ENCODE assay signal across 21 cellular contexts in the genomic region with DNA sequence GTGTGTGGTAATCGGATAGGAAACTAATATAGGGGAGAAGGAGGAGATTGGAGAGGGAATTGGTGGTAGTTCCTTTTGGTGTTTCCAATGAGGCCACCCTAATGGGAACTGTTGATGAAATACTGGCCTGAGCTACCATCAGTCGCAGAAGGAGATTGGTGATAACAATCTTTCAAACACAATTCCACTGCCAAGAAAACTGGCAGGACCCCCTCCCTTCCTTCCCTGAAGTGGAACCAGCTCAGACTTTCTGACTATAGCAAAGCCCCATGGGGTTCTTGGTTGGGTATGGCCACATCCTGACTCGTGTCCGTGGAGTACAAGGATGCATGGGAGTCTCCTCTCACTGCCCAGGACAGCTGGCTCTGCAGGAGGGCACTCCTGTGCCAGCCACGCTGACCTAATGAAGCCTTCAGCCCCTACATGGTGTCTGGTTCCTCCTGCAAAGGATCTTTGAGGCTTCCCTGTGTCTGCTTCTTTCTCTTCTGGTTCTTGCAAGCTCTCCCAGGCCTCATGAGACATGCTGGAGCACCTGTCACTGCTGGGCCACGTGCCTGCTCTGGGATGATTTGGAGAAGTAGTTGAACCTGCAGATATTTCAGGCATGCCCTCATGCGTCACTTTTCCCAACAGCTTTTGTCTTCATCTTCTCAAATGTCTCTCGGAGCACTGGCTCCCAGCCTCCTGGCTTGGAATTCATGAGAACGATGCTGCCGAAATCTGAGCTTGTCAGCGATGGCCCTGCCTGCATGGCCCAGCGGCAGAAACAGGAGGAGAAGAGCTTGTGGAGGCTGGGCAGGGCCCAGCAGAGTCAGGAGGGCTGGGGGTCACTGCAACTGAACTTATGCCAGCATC.
A peak's percentile ranks its signal among the peaks of the same experiment; 100 is the strongest.
DNase-seq lines count a peak whose midpoint lies in the region; ATAC-seq, FAIRE-seq and TF ChIP-seq lines count a peak whose summit lies in the region.
"Had no signal": no experiment of that assay in that cellular context is flagged by ENCODE, and none has a peak within 500 bp of the region (broad histone marks: within the 10 kb centered on the region; RNA-seq: fewer than 3 reads in every experiment).

No MANE protein-coding gene starts in this region.

- no peaks in the 10 kb centered on the region for H3K79me2 ChIP-seq in H1 (ENCODE audit: control insufficient read depth in 1 of 2, insufficient read depth in 2 of 2, low read length in 2 of 2)
- H3K79me2 ChIP-seq in neural progenitor cell (ENCODE audit: low read depth): no peaks in the 10 kb centered on the region

- H3K27me3 ChIP-seq in H1 (replicated peaks in 1 of 4; ENCODE audit: control insufficient read depth in 3 of 4, extremely low read depth in 1 of 4, insufficient read depth in 3 of 4, low read length in 3 of 4) (no peaks in the 10 kb centered on the region), neural progenitor cell (no peaks in the 10 kb centered on the region)
- H3K27me3 ChIP-seq: uterus had no signal

- H2BK12ac ChIP-seq in H1 (ENCODE audit: low read depth, low read length): no peak overlapping the region

- peaks cover 3% of the 10 kb centered on the region for H3K9me3 Mint-ChIP-seq in neural progenitor cell
- H3K9me3 Mint-ChIP-seq: activated naive CD8-positive, alpha-beta T cell treated with anti-CD3 and anti-CD28 coated beads, Interleukin-2, amount 10 ng/mL, durations not matched to agents 7 days and 5 days; activated T-helper 2 cell treated with anti-CD3 and anti-CD28 coated beads, Interferon-gamma antibody, Interleukin-2, Interleukin-4, amounts not matched to agents 10 μg/mL and 5 μg/mL and 100 μg/mL, durations not matched to agents 14 hours and 24 hours and 36 hours; effector memory CD8-positive, alpha-beta T cell had no signal

- no peaks in the 10 kb centered on the region; the same call in 1 of the 2 replicates for H3K23me2 ChIP-seq in H1 (ENCODE audit: low read depth, low read length)

- no peak overlapping the region for H2AK5ac ChIP-seq in H1 (ENCODE audit: low read depth, low read length)

- TF ChIP-seq RAD21 in H1 (IDR thresholded peaks at IDR 0.05 in 1 of 2, conservative IDR thresholded peaks at IDR 0.05 in 1 of 2; ENCODE audit: low read depth in 2 of 2, low read length in 2 of 2): no peak

- H4K20me1 ChIP-seq in H1 (replicated peaks in 1 of 2; ENCODE audit: control insufficient read depth in 1 of 2, insufficient read depth in 2 of 2, low read length in 2 of 2) (no peaks in the 10 kb centered on the region), neural progenitor cell (ENCODE audit: low read depth) (no peaks in the 10 kb centered on the region)

- H3K27ac Mint-ChIP-seq in neural progenitor cell: no peak overlapping the region
- H3K27ac Mint-ChIP-seq: activated naive CD8-positive, alpha-beta T cell treated with anti-CD3 and anti-CD28 coated beads, Interleukin-2, amount 10 ng/mL, durations not matched to agents 7 days and 5 days; activated T-helper 2 cell treated with anti-CD3 and anti-CD28 coated beads, Interferon-gamma antibody, Interleukin-2, Interleukin-4, amounts not matched to agents 10 μg/mL and 5 μg/mL and 100 μg/mL, durations not matched to agents 14 hours and 24 hours and 36 hours; effector memory CD8-positive, alpha-beta T cell; memory B cell; naive B cell had no signal

- H3K27me3 Mint-ChIP-seq in neural progenitor cell (ENCODE audit: insufficient read depth, low read depth): peaks cover 2% of the 10 kb centered on the region

- no peak overlapping the region for H4K5ac ChIP-seq in H1 (ENCODE audit: insufficient read length, low read depth, low read length)

- H3K79me1 ChIP-seq in H1 (ENCODE audit: low read depth, low read length): no peaks in the 10 kb centered on the region

- H3K4me3 ChIP-seq in H1 (ENCODE audit: extremely low read depth in 1 of 4, insufficient read depth in 2 of 4, low read depth in 3 of 4, low read length in 4 of 4): no peak overlapping the region
- H3K4me3 ChIP-seq in neural progenitor cell: no peak overlapping the region
- H3K4me3 ChIP-seq: esophagus squamous epithelium, SK-N-MC, uterus had no signal

- DNase-seq in DMS 273 treated with DMSO at 0.1 percent for 48 hours (lab: John Stamatoyannopoulos, UW) (peak; percentile 39), NCI-H2171 (lab: John Stamatoyannopoulos, UW) (peak; percentile 50), H1 (ENCODE audit: low read depth in 1 of 2, low spot score in 2 of 2) (no peak), neural progenitor cell (ENCODE audit: low spot score) (no peak), NCI-H1694 (lab: John Stamatoyannopoulos, UW) (no peak), SK-N-DZ (ENCODE audit: low spot score) (no peak)
- DNase-seq: activated CD4-positive, alpha-beta T cell treated with anti-CD3 and anti-CD28 coated beads, Interleukin-2, amount 50 U/mL, for 1 hour; activated naive CD8-positive, alpha-beta T cell treated with anti-CD3 and anti-CD28 coated beads, Interleukin-2, amount 10 ng/mL, durations not matched to agents 7 days and 5 days; C1 segment of cervical spinal cord; effector memory CD8-positive, alpha-beta T cell; esophagus squamous epithelium; naive B cell; NCI-H146; NCI-H510A; uterus had no signal

- H2BK120ac ChIP-seq in H1 (replicated peaks; ENCODE audit: low read depth, low read length): no peak overlapping the region

- ATAC-seq in HG03025 (IDR thresholded peaks at IDR 0.05; ENCODE audit: low FRiP score, unreplicated experiment): no peak
- no peak for ATAC-seq in GM21526 (IDR thresholded peaks at IDR 0.05; ENCODE audit: low FRiP score, unreplicated experiment)
- ATAC-seq: effector memory CD8-positive, alpha-beta T cell had no signal

- no peak overlapping the region for H3K4ac ChIP-seq in H1 (replicated peaks; ENCODE audit: insufficient read length, low read depth, low read length)

- WGBS in H1 (ENCODE audit: extremely low coverage in 1 of 2, insufficient coverage in 1 of 2, insufficient read length in 1 of 2, insufficient replicate concordance in 2 of 2, low coverage in 1 of 2, low lambda C conversion rate in 2 of 2, missing lambda C conversion rate in 1 of 2), 2 experiments: 84 to 100% methylated on average over 1 to 12 of the region's 12 CpGs

- H3K14ac ChIP-seq in H1 (ENCODE audit: insufficient read length): no peak overlapping the region

- H2BK5ac ChIP-seq in H1 (ENCODE audit: low read depth, low read length): no peak overlapping the region

- H4K8ac ChIP-seq in H1 (ENCODE audit: extremely low read depth, insufficient read depth, low read length): no peak overlapping the region

- CTCF ChIA-PET in H1 (lab: Charles Lee; ENCODE audit: partially characterized antibody): interaction anchor here (1.1 to 1.2 kb wide), 2 partner anchors 12 to 14 kb away, joined by 3 to 4 read pairs; no protein-coding TSS in a partner anchor

- H3K4me1 Mint-ChIP-seq in neural progenitor cell: peaks cover 3% of the 10 kb centered on the region
- H3K4me1 Mint-ChIP-seq: activated naive CD8-positive, alpha-beta T cell treated with anti-CD3 and anti-CD28 coated beads, Interleukin-2, amount 10 ng/mL, durations not matched to agents 7 days and 5 days; memory B cell; naive B cell had no signal

- no peak for TF ChIP-seq POLR2A in H1 (IDR thresholded peaks at IDR 0.05; ENCODE audit: control extremely low read depth in 1 of 2, low read depth in 2 of 2, low read length in 2 of 2)

- no peak overlapping the region for H2BK20ac ChIP-seq in H1 (ENCODE audit: low read length)

- H3K4me1 ChIP-seq in H1 (replicated peaks in 1 of 4; ENCODE audit: control insufficient read depth in 3 of 4, insufficient read depth in 4 of 4, low read length in 3 of 4) (no peaks in the 10 kb centered on the region), neural progenitor cell (no peaks in the 10 kb centered on the region)
- H3K4me1 ChIP-seq: esophagus squamous epithelium, uterus had no signal

- TF ChIP-seq CTCF in H1 (IDR thresholded peaks at IDR 0.05; ENCODE audit: control extremely low read depth in 1 of 3, insufficient read depth in 1 of 3, low read depth in 1 of 3, low read length in 3 of 3): no peak
- no peak for TF ChIP-seq CTCF in neural progenitor cell (IDR thresholded peaks at IDR 0.05)

- no peak overlapping the region for H3K9ac ChIP-seq in H1 (replicated peaks in 1 of 4; ENCODE audit: extremely low read depth in 1 of 4, low read depth in 3 of 4, low read length in 3 of 4)
- H3K9ac ChIP-seq in neural progenitor cell: no peak overlapping the region

- no peaks in the 10 kb centered on the region for H3K9me3 ChIP-seq in H1 (ENCODE audit: insufficient read depth in 2 of 2, low read depth in 1 of 2, low read length in 1 of 2)
- H3K9me3 ChIP-seq in neural progenitor cell (ENCODE audit: low read depth): no peaks in the 10 kb centered on the region
- H3K9me3 ChIP-seq: esophagus squamous epithelium, uterus had no signal

- POLR2A ChIA-PET in H1 (lab: Charles Lee; ENCODE audit: partially characterized antibody): no interaction called here

- H3K36me3 ChIP-seq in H1 (ENCODE audit: control insufficient read depth in 2 of 4, insufficient read depth in 4 of 4, low read length in 3 of 4) (no peaks in the 10 kb centered on the region), neural progenitor cell (no peaks in the 10 kb centered on the region)
- H3K36me3 ChIP-seq: esophagus squamous epithelium, uterus had no signal

- H3K27ac ChIP-seq in H1 (ENCODE audit: low read depth, low read length) (no peak overlapping the region), neural progenitor cell (no peak overlapping the region)
- H3K27ac ChIP-seq: esophagus squamous epithelium, SK-N-MC, uterus, VCaP had no signal

- H4K91ac ChIP-seq in H1 (replicated peaks; ENCODE audit: insufficient read length, low read length): no peak overlapping the region

- no peaks in the 10 kb centered on the region for H3F3A ChIP-seq in neural progenitor cell (ENCODE audit: low read depth)

- no peak overlapping the region for H3K4me2 ChIP-seq in H1 (ENCODE audit: insufficient read depth in 1 of 2, low read depth in 2 of 2, low read length in 2 of 2)
- H3K4me2 ChIP-seq in neural progenitor cell: no peak overlapping the region

- peaks cover 2% of the 10 kb centered on the region for H3K36me3 Mint-ChIP-seq in neural progenitor cell
- H3K36me3 Mint-ChIP-seq: activated naive CD8-positive, alpha-beta T cell treated with anti-CD3 and anti-CD28 coated beads, Interleukin-2, amount 10 ng/mL, durations not matched to agents 7 days and 5 days; memory B cell; naive B cell had no signal

- no peak overlapping the region for H2BK15ac ChIP-seq in H1 (ENCODE audit: low read length)

- no peak overlapping the region for H3K23ac ChIP-seq in H1 (ENCODE audit: insufficient read length)

- no peak overlapping the region for H3K18ac ChIP-seq in H1 (ENCODE audit: extremely low read depth, low read length)

- TF ChIP-seq EP300 in H1 (IDR thresholded peaks at IDR 0.05; ENCODE audit: borderline replicate concordance in 1 of 2, low read depth in 2 of 2, low read length in 2 of 2): no peak

- FAIRE-seq in H1 (lab: Jason Lieb, UNC): no peak

- H2AFZ ChIP-seq in H1 (ENCODE audit: low read length) (peak overlapping the region; percentile 24; the same call in 1 of the 2 replicates), neural progenitor cell (replicated peaks) (peak overlapping the region; percentile 40)

- H3K56ac ChIP-seq in H1 (replicated peaks; ENCODE audit: insufficient read length, low read depth, low read length): no peak overlapping the region

- H3K4me3 Mint-ChIP-seq in neural progenitor cell: no peak overlapping the region
- H3K4me3 Mint-ChIP-seq: activated naive CD8-positive, alpha-beta T cell treated with anti-CD3 and anti-CD28 coated beads, Interleukin-2, amount 10 ng/mL, durations not matched to agents 7 days and 5 days; effector memory CD8-positive, alpha-beta T cell; memory B cell; naive B cell had no signal

Comparison
In these comparisons a context has a peak if more than half of its experiments do, and no peak if none do; other contexts are left out.
1. DNase-seq: peak in DMS 273 treated with DMSO at 0.1 percent for 48 hours (single experiment) and NCI-H2171 (single experiment); none in H1 (0 of 2), neural progenitor cell (single experiment), NCI-H1694 (single experiment) and SK-N-DZ (single experiment).